Comparison of ENCODE assay signal across 10 cellular contexts in the genomic region with DNA sequence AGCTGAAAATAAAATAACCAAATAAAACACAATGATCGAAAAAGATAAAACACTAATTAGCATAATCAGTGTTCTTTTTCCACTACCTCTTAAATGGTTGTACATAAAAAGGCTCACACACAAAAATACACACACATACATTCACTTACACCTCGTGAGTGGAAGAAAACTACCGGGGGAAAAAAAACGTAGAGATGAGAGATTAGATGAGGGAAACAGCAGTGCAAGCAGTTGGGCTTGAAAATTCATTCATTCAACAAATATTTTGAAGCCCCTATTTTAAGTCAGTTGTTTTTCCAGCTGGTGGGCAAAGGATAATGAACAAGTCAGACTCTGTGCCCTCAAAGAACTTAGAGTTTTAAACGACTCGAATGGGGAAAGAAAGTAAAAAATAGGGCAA. TPM values are rescaled to one million over a fixed set of nuclear protein-coding genes. Genes with fewer than 3 reads are reported as not detected.
DNase-seq lines count a peak whose midpoint lies in the region; ATAC-seq, FAIRE-seq and TF ChIP-seq lines count a peak whose summit lies in the region.
"Had no signal": no experiment of that assay in that cellular context is flagged by ENCODE, and none has a peak within 500 bp of the region (broad histone marks: within the 10 kb centered on the region; RNA-seq: fewer than 3 reads in every experiment).

No MANE protein-coding gene starts in this region.

- intact Hi-C loops in heart right ventricle (cut with DNase I) = loop anchor here in 1 of 10 donors (5.0 kb wide), 1 partner anchor 52 kb away; a partner anchor contains a TSS
- intact Hi-C loops in cardiac septum (cut with DNase I) = no loop called here
- intact Hi-C loops in GM12878 (cut with micrococcal nuclease; ENCODE audit: unreplicated experiment) = no loop called here
- intact Hi-C loops in vagina (cut with DNase I) = no loop called here

- TF ChIP-seq CTCF in heart right ventricle (IDR thresholded peaks at IDR 0.05) (no peak), GM12878 (IDR thresholded peaks at IDR 0.05 in 2 of 3, conservative IDR thresholded peaks at IDR 0.05 in 1 of 3; ENCODE audit: control insufficient read depth in 2 of 3, extremely low read depth in 1 of 3, insufficient read depth in 1 of 3, low read depth in 3 of 3, low read length in 3 of 3) (no peak), vagina (IDR thresholded peaks at IDR 0.05) (no peak)

- H3K4me3 ChIP-seq in heart right ventricle (peak overlapping the region in 9 of 10 donors; percentile 74 to 93 (median 88)), GM12878 (peak overlapping the region; percentile 83), vagina (peak overlapping the region; percentile 73 to 95)

- no peak for DNase-seq in heart right ventricle
- DNase-seq in cardiac septum (ENCODE audit: low spot score) = no peak
- no peak for DNase-seq in GM12878 (ENCODE audit: low read depth, low spot score)
- DNase-seq in memory B cell (ENCODE audit: low spot score in 2 of 2) = no peak
- DNase-seq in vagina (ENCODE audit: extremely low spot score in 2 of 2) = no peak
- no peak for DNase-seq in stimulated activated CD4-positive, alpha-beta T cell treated with anti-CD3 and anti-CD28 coated beads, Interleukin-15, amount 100 ng/mL, for 24 hours
- DNase-seq: NCI-H1048 had no signal

- peaks cover under 1% of the 10 kb centered on the region for H3K36me3 Mint-ChIP-seq in memory B cell

- CTCF ChIA-PET in GM12878 (lab: Yijun Ruan, JAX) = interaction anchor here (1.0 to 2.1 kb wide), 3 partner anchors 12 to 77 kb away, joined by 3 to 6 read pairs (median 4); no protein-coding TSS in a partner anchor

- no peak overlapping the region for H2AFZ ChIP-seq in GM12878 (ENCODE audit: control insufficient read depth, low read depth, low read length)

- H3K27me3 ChIP-seq in heart right ventricle (no peaks in the 10 kb centered on the region), GM12878 (replicated peaks in 1 of 2; ENCODE audit: control insufficient read depth in 2 of 2, insufficient read depth in 2 of 2, low read length in 1 of 2) (no peaks in the 10 kb centered on the region), vagina (no peaks in the 10 kb centered on the region)

- 38 to 39% methylated on average over 6 of the region's 6 CpGs for WGBS in heart right ventricle, 2 donors
- 22% methylated on average over 6 of the region's 6 CpGs for WGBS in GM12878 (ENCODE audit: insufficient coverage, insufficient replicate concordance, low lambda C conversion rate, missing lambda C conversion rate)

- H3K27me3 Mint-ChIP-seq in memory B cell = no peaks in the 10 kb centered on the region
- H3K27me3 Mint-ChIP-seq: central memory CD8-positive, alpha-beta T cell had no signal

- peaks cover 21% of the 10 kb centered on the region for H3K4me1 Mint-ChIP-seq in memory B cell

- H3K27ac Mint-ChIP-seq in memory B cell = no peak overlapping the region

- SMC1A ChIA-PET in GM12878 (lab: Charles Lee; ENCODE audit: uncharacterized antibody, unreplicated experiment) = interaction anchor here (1.0 to 1.4 kb wide), 3 partner anchors 18 to 146 kb away, joined by 3 read pairs; no protein-coding TSS in a partner anchor

- RAD21 ChIA-PET in GM12878 (lab: Charles Lee; ENCODE audit: unreplicated experiment) = no interaction called here

- TF ChIP-seq RAD21 in GM12878 (IDR thresholded peaks at IDR 0.05; ENCODE audit: insufficient read depth, low read depth, low read length) = no peak

- H3K9ac ChIP-seq in GM12878 (ENCODE audit: control insufficient read depth, insufficient read depth, low read length) = peak overlapping the region; percentile 99

- no peak for TF ChIP-seq EP300 in GM12878 (IDR thresholded peaks at IDR 0.05; ENCODE audit: borderline replicate concordance in 1 of 2, control insufficient read depth in 1 of 2, low read depth in 2 of 2, low read length in 2 of 2)

- POLR2A ChIA-PET in GM12878 (lab: Charles Lee) = interaction anchor here (1.5 kb wide), 1 partner anchor 13 kb away, joined by 6 read pairs; no protein-coding TSS in a partner anchor

- no peaks in the 10 kb centered on the region for H3K36me3 ChIP-seq in heart right ventricle
- no peaks in the 10 kb centered on the region for H3K36me3 ChIP-seq in GM12878 (ENCODE audit: control insufficient read depth in 2 of 2, insufficient read depth in 2 of 2, low read length in 1 of 2)
- no peaks in the 10 kb centered on the region for H3K36me3 ChIP-seq in vagina

- no peak for FAIRE-seq in GM12878 (lab: Jason Lieb, UNC)

- H3K9me3 Mint-ChIP-seq in memory B cell = no peaks in the 10 kb centered on the region
- H3K9me3 Mint-ChIP-seq: central memory CD8-positive, alpha-beta T cell had no signal

- peak overlapping the region; percentile 70 for H3K4me2 ChIP-seq in GM12878 (ENCODE audit: control insufficient read depth, insufficient read depth)

- no peaks in the 10 kb centered on the region for H4K20me1 ChIP-seq in GM12878 (ENCODE audit: control insufficient read depth, insufficient read depth)

- H3K79me2 ChIP-seq in GM12878 (ENCODE audit: control insufficient read depth, insufficient read depth, low read length) = peaks cover 85% of the 10 kb centered on the region

- BruUV-seq in GM12878 (replicated peaks; lab: Mats Ljungman, UMichigan) = no TSS peak

- ATAC-seq in heart right ventricle = no peak
- no peak for ATAC-seq in GM12878
- ATAC-seq in memory B cell (ENCODE audit: low read depth) = no peak
- ATAC-seq in GM18909 (IDR thresholded peaks at IDR 0.05; ENCODE audit: poor library complexity, unreplicated experiment) = no peak
- no peak for ATAC-seq in GM21381 (IDR thresholded peaks at IDR 0.05; ENCODE audit: unreplicated experiment)

- in situ Hi-C loops in GM12878 (cut with MboI) = no loop called here

- no peak for TF ChIP-seq POLR2A in GM12878 (IDR thresholded peaks at IDR 0.05; ENCODE audit: low read depth, low read length)
- TF ChIP-seq POLR2A in vagina (IDR thresholded peaks at IDR 0.05) = no peak

- peak overlapping the region; percentile 80 for H3K4me3 Mint-ChIP-seq in memory B cell
- H3K4me3 Mint-ChIP-seq: central memory CD8-positive, alpha-beta T cell had no signal

- peaks cover 4 to 52% (median 40%) of the 10 kb centered on the region in 9 donors for H3K4me1 ChIP-seq in heart right ventricle
- H3K4me1 ChIP-seq in GM12878 (ENCODE audit: control insufficient read depth, insufficient read depth, low read length) = no peaks in the 10 kb centered on the region
- peaks cover 40% of the 10 kb centered on the region for H3K4me1 ChIP-seq in vagina

- H3K27ac ChIP-seq in heart right ventricle = peak overlapping the region in 3 of 10 donors; percentile 89 to 97 (median 91)
- H3K27ac ChIP-seq in GM12878 (ENCODE audit: control insufficient read depth, insufficient read depth) = peak overlapping the region; percentile 100
- H3K27ac ChIP-seq in vagina = peak overlapping the region; percentile 92

- no peaks in the 10 kb centered on the region for H3K9me3 ChIP-seq in heart right ventricle
- no peaks in the 10 kb centered on the region for H3K9me3 ChIP-seq in GM12878 (replicated peaks; ENCODE audit: control insufficient read depth, insufficient read depth, low read length)
- H3K9me3 ChIP-seq in vagina = no peaks in the 10 kb centered on the region

RNA-seq across cellular contexts. Expression of a gene that starts 1.0 kb away (rescaled TPM):
- total RNA-seq in heart right ventricle (10 to 100 TPM in 9 of 10 donors, 1 to 10 TPM in 1; 8.3 to 22.8 (median 18.4) TPM), cardiac septum (23.7 TPM), GM12878 (2014; rRNA removed) (26.5 and 30.3 TPM in 2 replicates), GM12878 (2014; rRNA removed; fragmentation: Illumina TruSeq; extraction: Trizol) (21.6 and 26.0 TPM in 2 replicates), GM12878 (2021) (20.4 and 22.8 TPM in 2 replicates), vagina (36.1 TPM)
- polyA plus RNA-seq in heart right ventricle (1 to 10 TPM; 5.0 to 6.0 TPM), GM12878 (2011; rRNA removed) (28.9 and 47.1 TPM in 2 replicates), GM12878 (2014; fragmentation: Illumina TruSeq; extraction: Trizol) (13.6 and 16.3 TPM in 2 replicates), GM12878 (2014; fragmentation: Nextera tagmentation; extraction: Ambion mirVana) (1 to 10 TPM; 4.1 to 5.3 TPM), GM12878 (2014; rRNA removed) (8.6 and 10.9 TPM in 2 replicates), GM12878 (2016; fragmentation: Nextera tagmentation; extraction: Ambion mirVana) (10 to 100 TPM; 19.9 to 21.1 TPM)
- total RNA-seq in GM12878 (2013; cell fraction: nucleolus; rRNA removed) = 313 and 315 TPM in 2 replicates
- 13.1 TPM for polyA plus RNA-seq in GM12878 (2011; ENCODE audit: low read depth)
- 14.0 and 17.4 TPM in 2 replicates for polyA plus RNA-seq in GM12878 (2011; cell fraction: cytosol; rRNA removed)
- 98.6 and 119 TPM in 2 replicates for polyA plus RNA-seq in GM12878 (2011; cell fraction: nucleus; rRNA removed)
- polyA plus RNA-seq in GM12878 (2012) = 11.3 and 13.4 TPM in 2 replicates
- 65.8 and 78.1 TPM in 2 replicates for polyA minus RNA-seq in GM12878 (2011; rRNA and poly(A)+ RNA removed)
- 9.9 and 10.1 TPM in 2 replicates for polyA minus RNA-seq in GM12878 (2011; cell fraction: cytosol; rRNA and poly(A)+ RNA removed)
- 183 and 246 TPM in 2 replicates for polyA minus RNA-seq in GM12878 (2011; cell fraction: nucleus; rRNA and poly(A)+ RNA removed)

RNA-seq across cellular contexts. Expression of a gene that starts 1.4 kb away (rescaled TPM):
- 10 to 100 TPM; 33.0 to 38.6 (median 36.0) TPM for total RNA-seq in heart right ventricle
- polyA plus RNA-seq in heart right ventricle = 10 to 100 TPM; 22.8 to 25.5 TPM
- 36.9 TPM for total RNA-seq in cardiac septum
- total RNA-seq in GM12878 (2013; cell fraction: nucleolus; rRNA removed) = 16.1 and 18.8 TPM in 2 replicates
- 18.6 and 23.9 TPM in 2 replicates for total RNA-seq in GM12878 (2014; rRNA removed)
- 35.7 and 36.9 TPM in 2 replicates for total RNA-seq in GM12878 (2014; rRNA removed; fragmentation: Illumina TruSeq; extraction: Trizol)
- total RNA-seq in GM12878 (2021) = 46.1 and 49.0 TPM in 2 replicates
- 21.7 TPM for polyA plus RNA-seq in GM12878 (2011; ENCODE audit: low read depth)
- 41.5 and 76.4 TPM in 2 replicates for polyA plus RNA-seq in GM12878 (2011; rRNA removed)
- 8.2 and 8.4 TPM in 2 replicates for polyA plus RNA-seq in GM12878 (2011; cell fraction: cytosol; rRNA removed)
- polyA plus RNA-seq in GM12878 (2011; cell fraction: nucleus; rRNA removed) = 15.8 and 16.8 TPM in 2 replicates
- 36.5 and 53.0 TPM in 2 replicates for polyA plus RNA-seq in GM12878 (2012)
- polyA plus RNA-seq in GM12878 (2014; fragmentation: Illumina TruSeq; extraction: Trizol) = 66.8 and 99.6 TPM in 2 replicates
- polyA plus RNA-seq in GM12878 (2014; fragmentation: Nextera tagmentation; extraction: Ambion mirVana) = 100 to 1,000 TPM; 115 to 131 TPM
- polyA plus RNA-seq in GM12878 (2014; rRNA removed) = 27.0 and 32.3 TPM in 2 replicates
- polyA plus RNA-seq in GM12878 (2016; fragmentation: Nextera tagmentation; extraction: Ambion mirVana) = 100 to 1,000 TPM; 111 to 121 TPM
- polyA minus RNA-seq in GM12878 (2011; rRNA and poly(A)+ RNA removed) = 4.3 and 5.3 TPM in 2 replicates
- 3.6 and 5.3 TPM in 2 replicates for polyA minus RNA-seq in GM12878 (2011; cell fraction: cytosol; rRNA and poly(A)+ RNA removed)
- 3.6 and 5.5 TPM in 2 replicates for polyA minus RNA-seq in GM12878 (2011; cell fraction: nucleus; rRNA and poly(A)+ RNA removed)
- total RNA-seq in vagina = 19.4 TPM

RNA-seq across cellular contexts. Expression of a gene that starts 53.6 kb away (rescaled TPM):
- not detected for total RNA-seq in heart right ventricle
- not detected for polyA plus RNA-seq in heart right ventricle
- total RNA-seq in cardiac septum = not detected
- not detected in 2 replicates for total RNA-seq in GM12878 (2013; cell fraction: nucleolus; rRNA removed)
- not detected in 2 replicates for total RNA-seq in GM12878 (2014; rRNA removed)
- not detected in 2 replicates for total RNA-seq in GM12878 (2014; rRNA removed; fragmentation: Illumina TruSeq; extraction: Trizol)
- total RNA-seq in GM12878 (2021) = not detected in 2 replicates
- not detected for polyA plus RNA-seq in GM12878 (2011; ENCODE audit: low read depth)
- not detected in 2 replicates for polyA plus RNA-seq in GM12878 (2011; rRNA removed)
- not detected in 2 replicates for polyA plus RNA-seq in GM12878 (2011; cell fraction: cytosol; rRNA removed)
- not detected in 2 replicates for polyA plus RNA-seq in GM12878 (2011; cell fraction: nucleus; rRNA removed)
- polyA plus RNA-seq in GM12878 (2012) = not detected in 2 replicates
- not detected in 2 replicates for polyA plus RNA-seq in GM12878 (2014; fragmentation: Illumina TruSeq; extraction: Trizol)
- polyA plus RNA-seq in GM12878 (2014; fragmentation: Nextera tagmentation; extraction: Ambion mirVana) = not detected
- polyA plus RNA-seq in GM12878 (2014; rRNA removed) = 0.14 TPM in 1 of 2 replicates, not detected in the other
- not detected for polyA plus RNA-seq in GM12878 (2016; fragmentation: Nextera tagmentation; extraction: Ambion mirVana)
- polyA minus RNA-seq in GM12878 (2011; rRNA and poly(A)+ RNA removed) = not detected in 2 replicates
- not detected in 2 replicates for polyA minus RNA-seq in GM12878 (2011; cell fraction: cytosol; rRNA and poly(A)+ RNA removed)
- polyA minus RNA-seq in GM12878 (2011; cell fraction: nucleus; rRNA and poly(A)+ RNA removed) = not detected in 2 replicates
- not detected for total RNA-seq in vagina
